Comparison of ENCODE assay signal across 14 cellular contexts in the genomic region with DNA sequence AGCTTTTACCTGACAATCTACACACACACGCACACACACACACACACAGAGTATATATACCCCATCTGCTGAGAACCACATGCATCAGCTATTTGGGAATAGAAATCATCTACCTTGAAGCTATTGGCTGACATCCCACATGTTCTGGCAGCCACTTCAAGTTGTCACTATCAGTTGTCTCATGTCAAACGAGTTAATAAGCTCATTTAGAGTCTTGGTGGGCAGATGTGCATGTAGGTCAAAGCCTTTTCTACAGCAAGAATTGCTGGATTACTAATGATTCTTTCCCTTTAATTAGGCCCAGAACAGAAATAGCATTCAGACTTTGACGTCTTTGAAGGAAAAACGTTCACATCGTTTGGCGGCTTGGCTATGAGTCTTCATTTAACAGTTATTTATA.
"Had no signal": no experiment of that assay in that cellular context is flagged by ENCODE, and none has a peak within 500 bp of the region (broad histone marks: within the 10 kb centered on the region; RNA-seq: fewer than 3 reads in every experiment).

No MANE protein-coding gene starts in this region.

- DNase-seq: activated CD4-positive, alpha-beta memory T cell treated with anti-CD3 and anti-CD28 coated beads for 36 hours; activated CD4-positive, alpha-beta T cell treated with anti-CD3 and anti-CD28 coated beads for 1 hour; activated gamma-delta T cell; activated naive CD8-positive, alpha-beta T cell treated with anti-CD3 and anti-CD28 coated beads for 36 hours; activated T-cell treated with anti-CD3 and anti-CD28 coated beads, Interleukin-2, amount 50 U/mL, for 48 hours; hypothalamus; lower lobe of right lung; naive B cell; sigmoid colon; stimulated activated CD4-positive, alpha-beta T cell treated with anti-CD3 and anti-CD28 coated beads, Interleukin-2, amount 100 ng/mL, for 24 hours; stimulated activated naive B cell treated with anti-CD40 and anti-IgM and Interleukin-4, amounts not matched to agents 10 μg/mL and 1 μg/mL and 100 μg/mL, for 72 hours; substantia nigra; T1000; transverse colon had no signal

- H3K36me3 Mint-ChIP-seq: activated CD4-positive, alpha-beta memory T cell treated with anti-CD3 and anti-CD28 coated beads for 36 hours; naive B cell; stimulated activated naive B cell treated with anti-CD40 and anti-IgM and Interleukin-4, amounts not matched to agents 10 μg/mL and 1 μg/mL and 100 μg/mL, for 72 hours had no signal

- ATAC-seq: lower lobe of right lung; stimulated activated naive B cell treated with anti-CD40 and anti-IgM and Interleukin-4, amounts not matched to agents 10 μg/mL and 1 μg/mL and 100 μg/mL, for 72 hours had no signal

- H3K4me3 Mint-ChIP-seq: activated CD4-positive, alpha-beta memory T cell treated with anti-CD3 and anti-CD28 coated beads for 36 hours; activated naive CD8-positive, alpha-beta T cell treated with anti-CD3 and anti-CD28 coated beads for 36 hours; naive B cell; stimulated activated naive B cell treated with anti-CD40 and anti-IgM and Interleukin-4, amounts not matched to agents 10 μg/mL and 1 μg/mL and 100 μg/mL, for 72 hours had no signal

- H3K27ac Mint-ChIP-seq: activated CD4-positive, alpha-beta memory T cell treated with anti-CD3 and anti-CD28 coated beads for 36 hours; activated naive CD8-positive, alpha-beta T cell treated with anti-CD3 and anti-CD28 coated beads for 36 hours; stimulated activated naive B cell treated with anti-CD40 and anti-IgM and Interleukin-4, amounts not matched to agents 10 μg/mL and 1 μg/mL and 100 μg/mL, for 72 hours had no signal

- H3K4me1 Mint-ChIP-seq: activated naive CD8-positive, alpha-beta T cell treated with anti-CD3 and anti-CD28 coated beads for 36 hours; naive B cell; stimulated activated naive B cell treated with anti-CD40 and anti-IgM and Interleukin-4, amounts not matched to agents 10 μg/mL and 1 μg/mL and 100 μg/mL, for 72 hours had no signal

- H3K9me3 Mint-ChIP-seq: activated CD4-positive, alpha-beta memory T cell treated with anti-CD3 and anti-CD28 coated beads for 36 hours; activated naive CD8-positive, alpha-beta T cell treated with anti-CD3 and anti-CD28 coated beads for 36 hours; stimulated activated naive B cell treated with anti-CD40 and anti-IgM and Interleukin-4, amounts not matched to agents 10 μg/mL and 1 μg/mL and 100 μg/mL, for 72 hours had no signal

- H3K27me3 Mint-ChIP-seq: stimulated activated naive B cell treated with anti-CD40 and anti-IgM and Interleukin-4, amounts not matched to agents 10 μg/mL and 1 μg/mL and 100 μg/mL, for 72 hours had no signal
